ENCODE assay signal across 24 cellular contexts in the genomic region with DNA sequence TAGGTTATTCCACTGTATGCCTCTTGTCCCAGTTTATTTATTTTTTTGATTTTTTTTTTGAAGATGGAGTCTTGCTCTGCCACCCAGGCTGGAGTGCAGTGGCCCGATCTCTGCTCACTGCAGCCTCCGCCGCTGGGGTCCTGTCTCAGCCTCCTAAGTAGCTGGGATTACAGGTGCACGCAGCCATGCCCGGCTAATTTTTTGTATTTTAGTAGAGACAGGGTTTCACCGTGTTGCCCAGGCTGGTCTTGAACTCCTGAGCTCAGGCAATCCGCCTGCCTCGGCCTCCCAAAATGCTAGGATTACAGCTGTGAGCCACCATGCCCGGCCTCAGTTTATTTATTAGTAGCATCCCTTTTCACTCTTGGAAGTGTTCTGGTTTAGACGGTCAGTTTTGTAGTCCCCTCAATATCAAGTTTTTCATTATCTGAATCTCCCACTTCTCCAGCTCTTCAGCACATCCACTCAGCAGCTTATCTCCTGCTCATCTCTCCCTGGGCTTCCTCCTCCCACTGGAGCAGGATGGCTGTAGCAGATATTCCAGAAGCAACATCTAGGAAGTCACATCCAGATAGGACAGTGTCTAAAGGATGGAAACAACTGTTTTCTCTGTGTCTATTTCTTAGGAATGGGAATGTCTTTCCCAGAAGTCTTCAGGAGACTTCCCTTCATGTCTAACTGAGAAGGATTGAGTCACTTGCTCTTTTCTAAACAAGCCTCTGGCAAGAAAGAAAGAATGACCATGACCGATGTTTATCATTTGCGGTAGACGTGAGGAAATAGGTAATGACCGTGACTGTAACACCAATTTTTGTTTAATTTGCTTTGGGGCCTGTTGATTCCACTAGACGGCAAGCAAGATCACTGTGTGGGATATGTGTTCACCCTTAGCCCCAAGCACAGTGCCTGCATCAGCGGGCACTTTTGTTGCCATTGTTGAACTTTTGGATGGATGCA. TPM values are rescaled to one million over a fixed set of nuclear protein-coding genes. Genes with fewer than 3 reads are reported as not detected.
A peak's percentile ranks its signal among the peaks of the same experiment; 100 is the strongest.
DNase-seq lines count a peak whose midpoint lies in the region; ATAC-seq, FAIRE-seq and TF ChIP-seq lines count a peak whose summit lies in the region.
"Had no signal": no experiment of that assay in that cellular context is flagged by ENCODE, and none has a peak within 500 bp of the region (broad histone marks: within the 10 kb centered on the region; RNA-seq: fewer than 3 reads in every experiment).

No MANE protein-coding gene starts in this region.

- H2BK15ac ChIP-seq in mesenchymal stem cell (ENCODE audit: low read depth, poor library complexity, severe bottlenecking), result no peak overlapping the region

- no peak overlapping the region for H2BK120ac ChIP-seq in mesenchymal stem cell (ENCODE audit: low read depth, low read length)

- peaks cover 10% of the 10 kb centered on the region for H3K4me1 ChIP-seq in astrocyte (ENCODE audit: insufficient read depth, low read length)
- no peaks in the 10 kb centered on the region for H3K4me1 ChIP-seq in mesenchymal stem cell (ENCODE audit: control insufficient read depth, insufficient read depth, low read depth, low read length)
- H3K4me1 ChIP-seq: right atrium auricular region, upper lobe of right lung had no signal

- H3K4me1 Mint-ChIP-seq in astrocyte (ENCODE audit: low read depth, unreplicated experiment), result peaks cover 1% of the 10 kb centered on the region
- H3K4me1 Mint-ChIP-seq: stimulated activated naive CD8-positive, alpha-beta T cell treated with anti-CD3 and anti-CD28 coated beads, Interleukin-15, amount 100 ng/mL, for 72 hours; WTC11 had no signal

- H3K79me2 ChIP-seq in astrocyte (ENCODE audit: insufficient read depth, low read length), result no peaks in the 10 kb centered on the region

- no peaks in the 10 kb centered on the region for H3K27me3 Mint-ChIP-seq in astrocyte (ENCODE audit: low read depth, unreplicated experiment)

- H4K20me1 ChIP-seq in astrocyte (ENCODE audit: insufficient read depth, low read length), result no peaks in the 10 kb centered on the region

- H2AK5ac ChIP-seq in mesenchymal stem cell (ENCODE audit: low read length, severe bottlenecking), result no peak overlapping the region

- H3K9me3 ChIP-seq in astrocyte (ENCODE audit: insufficient read depth, low read depth, low read length) (no peaks in the 10 kb centered on the region), mesenchymal stem cell (ENCODE audit: control insufficient read depth, low read length) (no peaks in the 10 kb centered on the region)
- H3K9me3 ChIP-seq: right atrium auricular region, upper lobe of right lung had no signal

- H2AFZ ChIP-seq in astrocyte (ENCODE audit: low read depth, low read length) (no peak overlapping the region), mesenchymal stem cell (ENCODE audit: low read depth, low read length) (no peak overlapping the region)

- peak overlapping the region in 1 of 2 experiments; percentile 1 for H3K14ac ChIP-seq in mesenchymal stem cell (ENCODE audit: low read length in 2 of 2)

- H3K27ac Mint-ChIP-seq in astrocyte (ENCODE audit: unreplicated experiment), result no peak overlapping the region
- H3K27ac Mint-ChIP-seq: activated CD8-positive, alpha-beta T cell treated with anti-CD3 and anti-CD28 coated beads for 36 hours; activated naive CD4-positive, alpha-beta T cell treated with anti-CD3 and anti-CD28 coated beads, Interleukin-2, amount 50 U/mL, for 72 hours; activated T-cell treated with anti-CD3 and anti-CD28 coated beads, Interleukin-2, amount 50 U/mL, for 72 hours; stimulated activated naive CD8-positive, alpha-beta T cell treated with anti-CD3 and anti-CD28 coated beads, Interleukin-15, amount 100 ng/mL, for 72 hours; T-helper 1 cell treated with Interleukin-12 subunit alpha and Interleukin-12 subunit beta and Interleukin-4 antibody, amounts not matched to agents 30 μg/mL and 1 μg/mL, for 36 hours; WTC11 had no signal

- H3K36me3 ChIP-seq in astrocyte (ENCODE audit: insufficient read depth, low read length), result no peaks in the 10 kb centered on the region
- no peaks in the 10 kb centered on the region for H3K36me3 ChIP-seq in mesenchymal stem cell (ENCODE audit: control insufficient read depth in 1 of 2, insufficient read depth in 2 of 2, low read depth in 1 of 2, low read length in 2 of 2)
- H3K36me3 ChIP-seq: cardiac muscle cell, right atrium auricular region, upper lobe of right lung had no signal

- no peaks in the 10 kb centered on the region for H3K9me3 Mint-ChIP-seq in astrocyte (ENCODE audit: unreplicated experiment)
- H3K9me3 Mint-ChIP-seq: activated CD8-positive, alpha-beta T cell treated with anti-CD3 and anti-CD28 coated beads for 36 hours; activated naive CD4-positive, alpha-beta T cell treated with anti-CD3 and anti-CD28 coated beads, Interleukin-2, amount 50 U/mL, for 72 hours; mesothelial cell of epicardium; stimulated activated naive CD8-positive, alpha-beta T cell treated with anti-CD3 and anti-CD28 coated beads, Interleukin-15, amount 100 ng/mL, for 72 hours; T-helper 1 cell treated with Interleukin-12 subunit alpha and Interleukin-12 subunit beta and Interleukin-4 antibody, amounts not matched to agents 30 μg/mL and 1 μg/mL, for 36 hours had no signal

- no peak for TF ChIP-seq CTCF in AG09319 (IDR thresholded peaks at IDR 0.05; ENCODE audit: low read depth, low read length)
- no peak for TF ChIP-seq CTCF in astrocyte (IDR thresholded peaks at IDR 0.05; ENCODE audit: insufficient read depth, low read depth, low read length)

- no peaks in the 10 kb centered on the region for H3K79me1 ChIP-seq in mesenchymal stem cell (replicated peaks; ENCODE audit: low read length, poor library complexity, severe bottlenecking)

- ATAC-seq in sciatic nerve, result no peak
- ATAC-seq: activated CD8-positive, alpha-beta T cell treated with anti-CD3 and anti-CD28 coated beads for 36 hours; activated naive CD4-positive, alpha-beta T cell treated with anti-CD3 and anti-CD28 coated beads, Interleukin-2, amount 50 U/mL, for 72 hours; activated T-cell treated with anti-CD3 and anti-CD28 coated beads, Interleukin-2, amount 50 U/mL, for 72 hours; GM12878; stimulated activated naive CD8-positive, alpha-beta T cell treated with anti-CD3 and anti-CD28 coated beads, Interleukin-15, amount 100 ng/mL, for 72 hours; upper lobe of right lung; WTC11 had no signal

- no peak overlapping the region for H3K18ac ChIP-seq in mesenchymal stem cell (ENCODE audit: low read depth in 1 of 2, low read length in 2 of 2)

- no peak overlapping the region for H3K4ac ChIP-seq in mesenchymal stem cell (ENCODE audit: low read depth in 1 of 2, low read length in 2 of 2)

- WGBS in mesenchymal stem cell, result 89% methylated on average over 16 of the region's 16 CpGs

- H2BK12ac ChIP-seq in mesenchymal stem cell (ENCODE audit: low read length in 2 of 2), result no peak overlapping the region

- intact Hi-C loops in sciatic nerve (cut with DNase I), result no loop called here

- H3K4me3 ChIP-seq in astrocyte (ENCODE audit: insufficient read depth, low read depth, low read length), result no peak overlapping the region
- no peak overlapping the region for H3K4me3 ChIP-seq in mesenchymal stem cell (ENCODE audit: insufficient read depth in 1 of 2, low read depth in 1 of 2, low read length in 2 of 2)
- H3K4me3 ChIP-seq: cardiac muscle cell, GM12878, right atrium auricular region, upper lobe of right lung had no signal

- H3K27ac ChIP-seq in astrocyte (ENCODE audit: low read depth, low read length) (peak overlapping the region; percentile 25), mesenchymal stem cell (ENCODE audit: low read length, poor library complexity, severe bottlenecking) (no peak overlapping the region)
- H3K27ac ChIP-seq: cardiac muscle cell, right atrium auricular region, upper lobe of right lung had no signal

- H3K4me3 Mint-ChIP-seq in astrocyte (ENCODE audit: unreplicated experiment), result no peak overlapping the region
- H3K4me3 Mint-ChIP-seq: activated CD8-positive, alpha-beta T cell treated with anti-CD3 and anti-CD28 coated beads for 36 hours; activated T-cell treated with anti-CD3 and anti-CD28 coated beads, Interleukin-2, amount 50 U/mL, for 72 hours; mesothelial cell of epicardium; stimulated activated naive CD8-positive, alpha-beta T cell treated with anti-CD3 and anti-CD28 coated beads, Interleukin-15, amount 100 ng/mL, for 72 hours; T-helper 1 cell treated with Interleukin-12 subunit alpha and Interleukin-12 subunit beta and Interleukin-4 antibody, amounts not matched to agents 30 μg/mL and 1 μg/mL, for 36 hours; WTC11 had no signal

- FAIRE-seq in astrocyte (lab: Jason Lieb, UNC), result peak; percentile 85
- FAIRE-seq: G401.6, GM12878 had no signal

- H3K9ac ChIP-seq in astrocyte (ENCODE audit: low read length) (peak overlapping the region; percentile 20), mesenchymal stem cell (ENCODE audit: low read length) (no peak overlapping the region)

- H3K4me2 ChIP-seq in astrocyte (ENCODE audit: low read length), result peak overlapping the region; percentile 62
- no peak overlapping the region for H3K4me2 ChIP-seq in mesenchymal stem cell (ENCODE audit: low read length, poor library complexity, severe bottlenecking)

- H4K91ac ChIP-seq in mesenchymal stem cell (ENCODE audit: low read length), result no peak overlapping the region

- DNase-seq in AG09319 (ENCODE audit: extremely low read depth, low read depth), result peak; percentile 75
- DNase-seq in HT1080 (ENCODE audit: low read depth), result peak; percentile 66
- peak; percentile 86 for DNase-seq in astrocyte (ENCODE audit: low read depth)
- peak; percentile 89 for DNase-seq in mesenchymal stem cell
- DNase-seq in hepatic stellate cell (ENCODE audit: low spot score), result no peak
- no peak for DNase-seq in medulla oblongata (ENCODE audit: extremely low spot score)
- no peak for DNase-seq in sciatic nerve (ENCODE audit: low spot score)
- no peak for DNase-seq in NCI-H345 treated with DMSO at 0.1 percent for 48 hours (lab: John Stamatoyannopoulos, UW; ENCODE audit: unreplicated experiment)
- DNase-seq: activated CD8-positive, alpha-beta T cell treated with anti-CD3 and anti-CD28 coated beads for 36 hours; activated T-cell treated with anti-CD3 and anti-CD28 coated beads, Interleukin-2, amount 50 U/mL, for 72 hours; COR-L47; effector CD8-positive, alpha-beta T cell; NCI-H1417; NCI-H2171 treated with DMSO at 0.1 percent for 48 hours; stimulated activated naive CD8-positive, alpha-beta T cell treated with anti-CD3 and anti-CD28 coated beads, Interleukin-15, amount 100 ng/mL, for 72 hours; upper lobe of right lung had no signal

- no peak overlapping the region for H3K23ac ChIP-seq in mesenchymal stem cell (ENCODE audit: low read length in 2 of 2)

- no peaks in the 10 kb centered on the region for H3K36me3 Mint-ChIP-seq in astrocyte (ENCODE audit: low read depth, unreplicated experiment)
- H3K36me3 Mint-ChIP-seq: activated naive CD4-positive, alpha-beta T cell treated with anti-CD3 and anti-CD28 coated beads, Interleukin-2, amount 50 U/mL, for 72 hours; mesothelial cell of epicardium; WTC11 had no signal

- H3K27me3 ChIP-seq in astrocyte (ENCODE audit: insufficient read depth, low read length) (no peaks in the 10 kb centered on the region), mesenchymal stem cell (ENCODE audit: control insufficient read depth in 1 of 2, insufficient read depth in 1 of 2, low read length in 2 of 2) (no peaks in the 10 kb centered on the region)
- H3K27me3 ChIP-seq: cardiac muscle cell, right atrium auricular region, upper lobe of right lung had no signal

- no peak overlapping the region for H2BK5ac ChIP-seq in mesenchymal stem cell (ENCODE audit: low read depth, low read length, poor library complexity, severe bottlenecking)

- H4K8ac ChIP-seq in mesenchymal stem cell (ENCODE audit: low read length), result no peak overlapping the region

RNA-seq across cellular contexts. Expression of a gene that starts 14.4 kb away (rescaled TPM):
- 0.19 TPM in 1 of 2 replicates, not detected in the other for total RNA-seq in HT1080 (2014; rRNA removed; shearing (Covaris generic))
- polyA plus RNA-seq in HT1080 (2015; cell fraction: cytosol; rRNA removed), result 5.3 and 5.4 TPM in 2 replicates
- 6.9 and 8.5 TPM in 2 replicates for polyA plus RNA-seq in HT1080 (2015; cell fraction: nucleus; rRNA removed)
- total RNA-seq in astrocyte (not detected in 2 replicates), sciatic nerve (0.22 TPM)
- polyA plus RNA-seq in mesenchymal stem cell (2013, experiment 1 of 2), result not detected
- polyA plus RNA-seq in mesenchymal stem cell (2013, experiment 2 of 2), result not detected
- total RNA-seq: activated CD8-positive, alpha-beta T cell treated with anti-CD3 and anti-CD28 coated beads for 36 hours; activated naive CD4-positive, alpha-beta T cell treated with anti-CD3 and anti-CD28 coated beads, Interleukin-2, amount 50 U/mL, for 72 hours; activated T-cell treated with anti-CD3 and anti-CD28 coated beads, Interleukin-2, amount 50 U/mL, for 72 hours; cardiac muscle cell; GM12878; upper lobe of right lung; WTC11 had no signal
- polyA plus RNA-seq: cardiac muscle cell, GM12878 had no signal

RNA-seq across cellular contexts. Expression of a gene that starts 56.0 kb away (rescaled TPM):
- 24.5 and 28.2 TPM in 2 replicates for total RNA-seq in HT1080 (2014; rRNA removed; shearing (Covaris generic))
- 10.9 and 12.3 TPM in 2 replicates for polyA plus RNA-seq in HT1080 (2015; cell fraction: cytosol; rRNA removed)
- 28.4 and 31.0 TPM in 2 replicates for polyA plus RNA-seq in HT1080 (2015; cell fraction: nucleus; rRNA removed)
- total RNA-seq in astrocyte (8.0 and 10.9 TPM in 2 replicates), sciatic nerve (26.3 TPM)
- polyA plus RNA-seq in mesenchymal stem cell (2013, experiment 1 of 2), result 25.9 TPM
- polyA plus RNA-seq in mesenchymal stem cell (2013, experiment 2 of 2), result 26.9 TPM

Comparison
In these comparisons a context has a peak if more than half of its experiments do, and no peak if none do; other contexts are left out.
1. DNase-seq: peak in AG09319 (single experiment), HT1080 (single experiment), astrocyte (single experiment) and mesenchymal stem cell (single experiment); none in hepatic stellate cell (single experiment), medulla oblongata (single experiment), sciatic nerve (single experiment) and NCI-H345 treated with DMSO at 0.1 percent for 48 hours (single experiment).